Comparison of ENCODE assay signal across 28 cellular contexts in the genomic region with DNA sequence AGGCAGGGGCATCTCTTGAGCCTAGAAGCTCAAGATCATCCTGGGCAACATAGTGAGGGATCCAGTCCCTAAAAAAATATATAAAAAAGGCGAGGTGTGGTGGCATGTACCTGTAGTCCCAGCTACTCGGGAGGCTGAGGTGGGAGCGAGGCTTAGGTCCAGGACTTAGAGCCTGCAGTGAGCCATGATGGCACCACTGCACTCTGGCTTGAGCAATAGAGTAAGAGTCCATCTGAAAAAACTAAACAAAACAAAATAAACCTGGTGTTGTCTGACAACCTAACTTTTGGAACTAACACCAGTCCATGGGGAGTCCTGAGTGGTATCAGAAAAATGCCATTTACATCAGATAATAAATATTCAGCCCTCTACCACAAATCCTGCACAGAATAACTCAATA.
"Had no signal": no experiment of that assay in that cellular context is flagged by ENCODE, and none has a peak within 500 bp of the region (broad histone marks: within the 10 kb centered on the region; RNA-seq: fewer than 3 reads in every experiment).

No MANE protein-coding gene starts in this region.

- H3K27ac Mint-ChIP-seq: dendritic cell treated with granulocyte-macrophage colony-stimulating factor and Interleukin-4, amounts not matched to agents 40 ng/mL and 50 ng/mL, for 4 days; effector memory CD8-positive, alpha-beta T cell; endodermal cell had no signal

- H3K27me3 ChIP-seq: colonic mucosa, esophagus muscularis mucosa, esophagus squamous epithelium, foreskin keratinocyte, gastrocnemius medialis, gastroesophageal sphincter, heart left ventricle, heart right ventricle had no signal

- ATAC-seq: effector memory CD8-positive, alpha-beta T cell; esophagus mucosa; foreskin keratinocyte; gastrocnemius medialis; gastroesophageal sphincter; heart left ventricle; heart right ventricle had no signal

- H3K4me3 Mint-ChIP-seq: dendritic cell treated with granulocyte-macrophage colony-stimulating factor and Interleukin-4, amounts not matched to agents 40 ng/mL and 50 ng/mL, for 4 days; effector memory CD8-positive, alpha-beta T cell; endodermal cell had no signal

- H3K4me1 ChIP-seq: colonic mucosa, esophagus muscularis mucosa, esophagus squamous epithelium, foreskin keratinocyte, gastrocnemius medialis, gastroesophageal sphincter, heart left ventricle, heart right ventricle had no signal

- H3K9me3 ChIP-seq: colonic mucosa, esophagus muscularis mucosa, esophagus squamous epithelium, gastrocnemius medialis, gastroesophageal sphincter, heart left ventricle, heart right ventricle had no signal

- H3K36me3 ChIP-seq: colonic mucosa, esophagus muscularis mucosa, esophagus squamous epithelium, gastrocnemius medialis, gastroesophageal sphincter, heart left ventricle, heart right ventricle had no signal

- FAIRE-seq: colon, endometrium, endothelial cell of umbilical vein had no signal

- H3K9me3 Mint-ChIP-seq: dendritic cell treated with granulocyte-macrophage colony-stimulating factor and Interleukin-4, amounts not matched to agents 40 ng/mL and 50 ng/mL, for 4 days; effector memory CD8-positive, alpha-beta T cell; endodermal cell had no signal

- H3K4me3 ChIP-seq: colonic mucosa, coronary artery, dorsolateral prefrontal cortex, esophagus muscularis mucosa, esophagus squamous epithelium, gastrocnemius medialis, gastroesophageal sphincter, heart left ventricle, heart right ventricle had no signal

- H3K27me3 Mint-ChIP-seq: dendritic cell treated with granulocyte-macrophage colony-stimulating factor and Interleukin-4, amounts not matched to agents 40 ng/mL and 50 ng/mL, for 4 days had no signal

- DNase-seq: colonic mucosa; cortex of kidney; dermis blood vessel endothelial cell; dorsolateral prefrontal cortex; effector CD4-positive, alpha-beta T cell; effector CD8-positive, alpha-beta T cell; effector memory CD4-positive, alpha-beta T cell; effector memory CD8-positive, alpha-beta T cell; endodermal cell; erythroblast; esophagus squamous epithelium; foreskin fibroblast; foreskin keratinocyte; foreskin melanocyte; gastrocnemius medialis; glutamatergic neuron; head of caudate nucleus; heart left ventricle; heart right ventricle had no signal

- H3K27ac ChIP-seq: colonic mucosa, coronary artery, dorsolateral prefrontal cortex, epithelial cell of prostate, esophagus muscularis mucosa, esophagus squamous epithelium, foreskin keratinocyte, gastrocnemius medialis, gastroesophageal sphincter, heart left ventricle, heart right ventricle had no signal
